Comparison of ENCODE assay signal across 19 cellular contexts in genomic region chr10:31153692-31154091, GRCh38.
DNase-seq lines count a peak whose midpoint lies in the region; ATAC-seq and TF ChIP-seq lines count a peak whose summit lies in the region.
"Had no signal": no experiment of that assay in that cellular context is flagged by ENCODE, and none has a peak within 500 bp of the region (broad histone marks: within the 10 kb centered on the region; RNA-seq: fewer than 3 reads in every experiment).

No MANE protein-coding gene starts in this region.

- peak overlapping the region; percentile 66 for H3K14ac ChIP-seq in IMR-90 (replicated peaks; ENCODE audit: low read depth, low read length)

- H2AFZ ChIP-seq in IMR-90 (replicated peaks; ENCODE audit: low read length, poor library complexity) (no peak overlapping the region), osteoblast (ENCODE audit: low read length) (no peak overlapping the region), mammary epithelial cell (ENCODE audit: low read depth, low read length) (no peak overlapping the region)
- H2AFZ ChIP-seq: GM23248 had no signal

- H4K20me1 ChIP-seq in IMR-90 (ENCODE audit: insufficient read depth, low read length) (no peaks in the 10 kb centered on the region), osteoblast (ENCODE audit: insufficient read depth, low read length) (no peaks in the 10 kb centered on the region), mammary epithelial cell (ENCODE audit: insufficient read depth, low read length) (no peaks in the 10 kb centered on the region)

- no peaks in the 10 kb centered on the region for H3K27me3 ChIP-seq in IMR-90 (ENCODE audit: control insufficient read depth, insufficient read depth, low read length)
- H3K27me3 ChIP-seq in osteoblast (ENCODE audit: insufficient read depth, low read length) = no peaks in the 10 kb centered on the region
- H3K27me3 ChIP-seq in mammary epithelial cell (ENCODE audit: insufficient read depth, low read length) = no peaks in the 10 kb centered on the region
- no peaks in the 10 kb centered on the region for H3K27me3 ChIP-seq in uterus

- no peak overlapping the region for H3K4me3 ChIP-seq in IMR-90 (ENCODE audit: insufficient read depth, low read depth, low read length)
- no peak overlapping the region for H3K4me3 ChIP-seq in epithelial cell of esophagus (ENCODE audit: low read length)
- no peak overlapping the region for H3K4me3 ChIP-seq in osteoblast (ENCODE audit: insufficient read depth, low read length)
- H3K4me3 ChIP-seq in mammary epithelial cell (replicated peaks in 1 of 3; ENCODE audit: insufficient read depth in 1 of 3, low read depth in 2 of 3, low read length in 3 of 3) = no peak overlapping the region
- no peak overlapping the region for H3K4me3 ChIP-seq in uterus
- H3K4me3 ChIP-seq: GM23248, HAP-1, K562 had no signal

- POLR2A ChIA-PET in IMR-90 (lab: Charles Lee; ENCODE audit: unreplicated experiment) = no interaction called here

- H3K27ac ChIP-seq in IMR-90 (ENCODE audit: insufficient read depth, low read length) (no peak overlapping the region), osteoblast (ENCODE audit: low read depth, low read length) (no peak overlapping the region), mammary epithelial cell (ENCODE audit: insufficient read depth, low read depth, low read length) (no peak overlapping the region), uterus (no peak overlapping the region)
- H3K27ac ChIP-seq: GM23248 had no signal

- H3K4me2 ChIP-seq in IMR-90 (ENCODE audit: low read depth, low read length) (no peak overlapping the region), osteoblast (ENCODE audit: insufficient read depth, low read length) (no peak overlapping the region), mammary epithelial cell (ENCODE audit: insufficient read depth, low read depth, low read length) (no peak overlapping the region)

- peak overlapping the region; percentile 77; the same call in 1 of the 2 replicates for H2AK5ac ChIP-seq in IMR-90 (ENCODE audit: low read depth, low read length)

- H2BK20ac ChIP-seq in IMR-90 (ENCODE audit: low read depth, low read length) = peak overlapping the region; percentile 74

- H3K4me1 ChIP-seq in IMR-90 (ENCODE audit: control insufficient read depth, insufficient read depth, low read length) (peaks cover 7% of the 10 kb centered on the region), osteoblast (ENCODE audit: insufficient read depth, low read length) (peaks cover 14% of the 10 kb centered on the region), mammary epithelial cell (ENCODE audit: insufficient read depth, low read length) (peaks cover 9% of the 10 kb centered on the region), uterus (no peaks in the 10 kb centered on the region)
- H3K4me1 ChIP-seq: HAP-1 had no signal

- TF ChIP-seq RAD21 in IMR-90 (IDR thresholded peaks at IDR 0.05; ENCODE audit: low read length) = no peak

- peak overlapping the region; percentile 24 for H4K91ac ChIP-seq in IMR-90 (ENCODE audit: insufficient read depth, low read depth, low read length)

- H4K5ac ChIP-seq in IMR-90 (ENCODE audit: low read depth, low read length) = no peak overlapping the region

- in situ Hi-C loops in IMR-90 (cut with MboI; ENCODE audit: low sequenced_read_pairs) = no loop called here
- in situ Hi-C loops in mammary epithelial cell (cut with MboI; ENCODE audit: low sequenced_read_pairs in 2 of 2) = no loop called here

- BruUV-seq in IMR-90 (replicated peaks; lab: Mats Ljungman, UMichigan) (no TSS peak), mammary epithelial cell (replicated peaks; lab: Mats Ljungman, UMichigan) (no TSS peak)

- H3K4ac ChIP-seq in IMR-90 (ENCODE audit: low read depth, low read length) = peak overlapping the region; percentile 50

- H3K9me3 ChIP-seq in IMR-90 (ENCODE audit: control insufficient read depth, insufficient read depth, low read length) (no peaks in the 10 kb centered on the region), osteoblast (ENCODE audit: low read depth, low read length) (no peaks in the 10 kb centered on the region), mammary epithelial cell (replicated peaks; ENCODE audit: insufficient read depth, low read length) (no peaks in the 10 kb centered on the region), uterus (no peaks in the 10 kb centered on the region)
- H3K9me3 ChIP-seq: HAP-1 had no signal

- peak; percentile 31 for DNase-seq in ELR (ENCODE audit: low read depth)
- no peak for DNase-seq in IMR-90
- peak; percentile 48 for DNase-seq in epithelial cell of esophagus (ENCODE audit: low read depth)
- DNase-seq in osteoblast (ENCODE audit: insufficient read length, low spot score, missing footprints) = peak; percentile 56
- no peak for DNase-seq in mammary epithelial cell
- no peak for DNase-seq in NCI-H2227 (lab: John Stamatoyannopoulos, UW; ENCODE audit: unreplicated experiment)
- no peak for DNase-seq in uterus
- DNase-seq: ACHN; C1 segment of cervical spinal cord; CD8-positive, alpha-beta memory T cell; DMS53; GM23248; NCI-H1105; NCI-H1694; NCI-H510A; NCI-H748 treated with DMSO at 0.1 percent for 48 hours; NK-92 treated with Interleukin-12 subunit alpha and Interleukin-12 subunit beta, amount 100 ng/mL, for 24 hours had no signal

- no peak overlapping the region for H3K23ac ChIP-seq in IMR-90 (ENCODE audit: low read depth, low read length)

- H2BK5ac ChIP-seq in IMR-90 (ENCODE audit: low read depth, low read length, poor library complexity, severe bottlenecking) = no peak overlapping the region

- 0 out of 3 replicates have a peak overlapping the region, but pooled peaks have one; percentile 58 for H2BK15ac ChIP-seq in IMR-90 (ENCODE audit: low read depth, low read length)

- dilution Hi-C loops in IMR-90 (cut with HindIII; ENCODE audit: low sequenced_read_pairs, unreplicated experiment) = no loop called here
- dilution Hi-C loops in mammary epithelial cell (cut with HindIII; ENCODE audit: low sequenced_read_pairs) = no loop called here

- no peak overlapping the region for H2AK9ac ChIP-seq in IMR-90 (replicated peaks; ENCODE audit: low read depth, low read length, poor library complexity)

- peaks cover 6% of the 10 kb centered on the region; the same call in 1 of the 2 replicates for H3K9me1 ChIP-seq in IMR-90 (ENCODE audit: insufficient read depth, low read length)

- WGBS in IMR-90 (ENCODE audit: extremely low coverage in 2 of 2, insufficient read length in 1 of 2), 2 experiments = 93% methylated on average over 7 of the region's 8 CpGs; no CpG with 5 or more reads in 1 of the 2 experiments
- 91% methylated on average over 8 of the region's 8 CpGs for WGBS in mammary epithelial cell (ENCODE audit: low coverage, missing lambda C conversion rate)

- H3K79me2 ChIP-seq in osteoblast (ENCODE audit: insufficient read depth, low read length) (no peaks in the 10 kb centered on the region), mammary epithelial cell (ENCODE audit: insufficient read depth, low read length) (no peaks in the 10 kb centered on the region)

- peak overlapping the region; percentile 71 for H2BK120ac ChIP-seq in IMR-90 (ENCODE audit: low read depth, low read length)

- no peak overlapping the region for H3K9ac ChIP-seq in IMR-90 (ENCODE audit: low read depth, low read length)
- no peak overlapping the region for H3K9ac ChIP-seq in mammary epithelial cell (ENCODE audit: insufficient read depth, low read length)
- H3K9ac ChIP-seq: GM23248 had no signal

- TF ChIP-seq POLR2A in IMR-90 (IDR thresholded peaks at IDR 0.05; ENCODE audit: low read depth, low read length) = no peak
- no peak for TF ChIP-seq POLR2A in uterus (IDR thresholded peaks at IDR 0.05)

- CTCF ChIA-PET in IMR-90 (lab: Yijun Ruan, JAX) (no interaction called here), mammary epithelial cell (lab: Charles Lee; ENCODE audit: low non-redundant PET) (no interaction called here)

- no peak overlapping the region for H3K18ac ChIP-seq in IMR-90 (ENCODE audit: low read depth, low read length)

- no peak for ATAC-seq in IMR-90 (ENCODE audit: low read depth)
- ATAC-seq: K562 had no signal

- no peak overlapping the region for H3K56ac ChIP-seq in IMR-90 (ENCODE audit: extremely low read depth, insufficient read depth, low read length)

- peak overlapping the region in 1 of 2 experiments; percentile 22; a peak in 1 of 4 replicates for H4K8ac ChIP-seq in IMR-90 (ENCODE audit: low read depth in 2 of 2, low read length in 2 of 2)

- H3K36me3 ChIP-seq in IMR-90 (ENCODE audit: control insufficient read depth, insufficient read depth, low read length) = no peaks in the 10 kb centered on the region
- no peaks in the 10 kb centered on the region for H3K36me3 ChIP-seq in osteoblast (ENCODE audit: insufficient read depth, low read length)
- H3K36me3 ChIP-seq in mammary epithelial cell (ENCODE audit: insufficient read depth, low read length) = no peaks in the 10 kb centered on the region
- no peaks in the 10 kb centered on the region for H3K36me3 ChIP-seq in uterus
- H3K36me3 ChIP-seq: HAP-1 had no signal

- TF ChIP-seq CTCF in IMR-90 (conservative IDR thresholded peaks at IDR 0.05; ENCODE audit: low read depth, low read length) = no peak
- no peak for TF ChIP-seq CTCF in epithelial cell of esophagus (IDR thresholded peaks at IDR 0.05; ENCODE audit: insufficient read depth, low read depth, low read length, missing control alignments)
- TF ChIP-seq CTCF in osteoblast (IDR thresholded peaks at IDR 0.05; ENCODE audit: extremely low read depth, low read depth, low read length) = no peak
- no peak for TF ChIP-seq CTCF in mammary epithelial cell (conservative IDR thresholded peaks at IDR 0.05 in 1 of 2, IDR thresholded peaks at IDR 0.05 in 1 of 2; ENCODE audit: extremely low read depth in 1 of 2, insufficient read depth in 1 of 2, low read depth in 1 of 2, low read length in 2 of 2)
- no peak for TF ChIP-seq CTCF in uterus (IDR thresholded peaks at IDR 0.05)

- no peaks in the 10 kb centered on the region; a peak in 1 of 4 replicates for H3K79me1 ChIP-seq in IMR-90 (ENCODE audit: low read depth in 1 of 2, low read length in 2 of 2)

- intact Hi-C loops in IMR-90 (cut with micrococcal nuclease) (no loop called here), mammary epithelial cell (cut with micrococcal nuclease) (no loop called here), uterus (cut with DNase I; ENCODE audit: low total_unique reads) (no loop called here)

TF ChIP-seq in IMR-90, 13 proteins besides CTCF, POLR2A, EP300 and RAD21 (continues in another document):
- TF ChIP-seq RCOR1 (IDR thresholded peaks at IDR 0.05; ENCODE audit: insufficient replicate concordance, low read length) (no peak), BHLHE40 (IDR thresholded peaks at IDR 0.05; ENCODE audit: low read depth, low read length) (no peak), MAFK (IDR thresholded peaks at IDR 0.05; ENCODE audit: low read depth, low read length) (no peak), NFE2L2 (IDR thresholded peaks at IDR 0.05; ENCODE audit: low read depth, low read length) (no peak), MXI1 (IDR thresholded peaks at IDR 0.05; ENCODE audit: borderline replicate concordance, low read depth, low read length) (no peak), RFX5 (IDR thresholded peaks at IDR 0.05; ENCODE audit: low read depth, low read length) (no peak), MAZ (IDR thresholded peaks at IDR 0.05; ENCODE audit: borderline replicate concordance, low read depth, low read length) (no peak)

Comparison
In these comparisons a context has a peak if more than half of its experiments do, and no peak if none do; other contexts are left out.
1. DNase-seq: peak in ELR (single experiment), epithelial cell of esophagus (single experiment) and osteoblast (single experiment); none in IMR-90 (single experiment), mammary epithelial cell (single experiment), NCI-H2227 (single experiment) and uterus (0 of 2).